1 cellular context compared by ENCODE assay signal in the genomic region with DNA sequence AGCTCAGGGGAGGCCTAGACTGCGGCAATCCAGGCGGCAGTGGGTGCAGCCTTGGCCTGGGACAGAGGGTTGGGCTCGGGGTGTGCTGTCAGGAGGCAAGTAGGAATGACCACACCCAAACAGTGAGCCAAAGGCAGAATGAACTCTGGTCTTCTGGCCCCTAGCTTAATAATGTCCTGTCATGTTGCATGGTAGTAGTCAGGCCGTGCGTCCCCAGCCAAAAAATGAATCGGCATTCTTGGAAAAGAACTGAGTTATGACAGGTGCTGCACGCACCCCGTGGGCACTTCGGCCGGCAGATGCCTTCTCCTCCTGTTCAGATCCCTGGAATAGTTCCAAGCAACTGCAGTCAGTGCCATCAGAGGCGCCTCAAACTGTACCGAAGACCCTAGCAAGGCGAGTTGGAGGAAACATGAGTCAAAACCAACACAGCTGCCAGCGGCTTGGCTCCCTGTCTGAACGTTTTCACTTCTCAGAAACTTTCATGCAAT.
TF ChIP-seq lines count a peak whose summit lies in the region.

No MANE protein-coding gene starts in this region.

TF ChIP-seq in endothelial cell of umbilical vein, 7 proteins besides CTCF, POLR2A, EP300 and RAD21:
- TF ChIP-seq GATA2 (IDR thresholded peaks at IDR 0.05; ENCODE audit: insufficient read depth, insufficient read length, low read depth, low read length) = no peak
- TF ChIP-seq MYC (IDR thresholded peaks at IDR 0.05; ENCODE audit: low read depth, low read length) = no peak
- TF ChIP-seq, protein P1, sequence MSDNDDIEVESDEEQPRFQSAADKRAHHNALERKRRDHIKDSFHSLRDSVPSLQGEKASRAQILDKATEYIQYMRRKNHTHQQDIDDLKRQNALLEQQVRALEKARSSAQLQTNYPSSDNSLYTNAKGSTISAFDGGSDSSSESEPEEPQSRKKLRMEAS (IDR thresholded peaks at IDR 0.05; ENCODE audit: insufficient read depth, insufficient read length) = no peak
- TF ChIP-seq POLR2AphosphoS5 (IDR thresholded peaks at IDR 0.05; ENCODE audit: insufficient read depth, low read depth, low read length) = no peak
- TF ChIP-seq JUN (IDR thresholded peaks at IDR 0.05; ENCODE audit: borderline replicate concordance, insufficient read depth, insufficient read length, low read depth) = no peak
- TF ChIP-seq FOS (IDR thresholded peaks at IDR 0.05; ENCODE audit: borderline replicate concordance, insufficient read depth, low read length) = no peak
- TF ChIP-seq EZH2 (IDR thresholded peaks at IDR 0.05; ENCODE audit: borderline replicate concordance, low read depth, low read length, severe bottlenecking) = no peak
